ENCODE assay signal across 8 cellular contexts in genomic region chr10:80078448-80079311, GRCh38. TPM values are rescaled to one million over a fixed set of nuclear protein-coding genes. Genes with fewer than 3 reads are reported as not detected.
A peak's percentile ranks its signal among the peaks of the same experiment; 100 is the strongest.
DNase-seq lines count a peak whose midpoint lies in the region; ATAC-seq and TF ChIP-seq lines count a peak whose summit lies in the region.

A gene with protein sequence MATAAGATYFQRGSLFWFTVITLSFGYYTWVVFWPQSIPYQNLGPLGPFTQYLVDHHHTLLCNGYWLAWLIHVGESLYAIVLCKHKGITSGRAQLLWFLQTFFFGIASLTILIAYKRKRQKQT (plus strand): TSS chr10:80078665. CDS start chr10:80078700, 35 bp downstream.

- POLR2A ChIA-PET in CD8-positive, alpha-beta memory T cell (lab: Charles Lee): no interaction called here

- H3K4ac ChIP-seq in mesenchymal stem cell (ENCODE audit: low read depth in 1 of 2, low read length in 2 of 2): peak within 1 kb of the TSS; percentile 24 to 96

- peak within 1 kb of the TSS; percentile 81 for H3K4me2 ChIP-seq in mesenchymal stem cell (ENCODE audit: low read length, poor library complexity, severe bottlenecking)

- no peaks in the 10 kb centered on the region for H3K9me3 ChIP-seq in CD8-positive, alpha-beta memory T cell (ENCODE audit: low read length)
- H3K9me3 ChIP-seq in mesenchymal stem cell (ENCODE audit: control insufficient read depth, low read length): no peaks in the 10 kb centered on the region

- peak within 1 kb of the TSS; percentile 89 to 98 (median 95) for H3K4me3 Mint-ChIP-seq in CD8-positive, alpha-beta memory T cell
- peak within 1 kb of the TSS; percentile 78 to 93 for H3K4me3 Mint-ChIP-seq in effector memory CD8-positive, alpha-beta T cell

- H3K14ac ChIP-seq in mesenchymal stem cell (ENCODE audit: low read length in 2 of 2): peak within 1 kb of the TSS in 1 of 2 experiments; percentile 98

- H3K27me3 ChIP-seq in CD8-positive, alpha-beta memory T cell (ENCODE audit: insufficient read depth, low read length, poor library complexity, severe bottlenecking): no peaks in the 10 kb centered on the region
- no peaks in the 10 kb centered on the region for H3K27me3 ChIP-seq in HL-60 (ENCODE audit: insufficient read depth, poor library complexity, severe bottlenecking)
- no peaks in the 10 kb centered on the region for H3K27me3 ChIP-seq in mesenchymal stem cell (ENCODE audit: control insufficient read depth in 1 of 2, insufficient read depth in 1 of 2, low read length in 2 of 2)

- peak within 1 kb of the TSS; percentile 98 for H4K8ac ChIP-seq in mesenchymal stem cell (ENCODE audit: low read length)

- H3K27me3 Mint-ChIP-seq in CD8-positive, alpha-beta memory T cell: no peaks in the 10 kb centered on the region
- H3K27me3 Mint-ChIP-seq in effector memory CD8-positive, alpha-beta T cell: no peaks in the 10 kb centered on the region

- H3K27ac Mint-ChIP-seq in CD8-positive, alpha-beta memory T cell: peak within 1 kb of the TSS; percentile 79 to 99 (median 97)
- peak within 1 kb of the TSS; percentile 87 to 97 for H3K27ac Mint-ChIP-seq in effector memory CD8-positive, alpha-beta T cell

- peaks cover 0 to 23% (median 5%) of the 10 kb centered on the region in 3 donors for H3K36me3 Mint-ChIP-seq in CD8-positive, alpha-beta memory T cell
- peaks cover 20% of the 10 kb centered on the region for H3K36me3 Mint-ChIP-seq in effector memory CD8-positive, alpha-beta T cell (ENCODE audit: insufficient read depth)

- WGBS in mesenchymal stem cell: under 1% methylated on average over 56 of the region's 64 CpGs

- peak within 1 kb of the TSS; percentile 39 for H2BK15ac ChIP-seq in mesenchymal stem cell (ENCODE audit: low read depth, poor library complexity, severe bottlenecking)

- H3K9me3 Mint-ChIP-seq in CD8-positive, alpha-beta memory T cell: no peaks in the 10 kb centered on the region
- H3K9me3 Mint-ChIP-seq in effector memory CD8-positive, alpha-beta T cell: no peaks in the 10 kb centered on the region

- H2AK5ac ChIP-seq in mesenchymal stem cell (ENCODE audit: low read length, severe bottlenecking): no peak within 1 kb of the TSS

- H3K4me1 ChIP-seq in CD8-positive, alpha-beta memory T cell (ENCODE audit: insufficient read depth, low read length): peaks cover 5% of the 10 kb centered on the region
- peaks cover 10% of the 10 kb centered on the region for H3K4me1 ChIP-seq in mesenchymal stem cell (ENCODE audit: control insufficient read depth, insufficient read depth, low read depth, low read length)

- H3K4me3 ChIP-seq in CD8-positive, alpha-beta memory T cell (ENCODE audit: low read length): peak within 1 kb of the TSS; percentile 89
- H3K4me3 ChIP-seq in HL-60 (replicated peaks; ENCODE audit: insufficient read depth, low read length) (peak within 1 kb of the TSS; percentile 96), mesenchymal stem cell (ENCODE audit: insufficient read depth in 1 of 2, low read depth in 1 of 2, low read length in 2 of 2) (peak within 1 kb of the TSS; percentile 75 to 92)

- H2BK5ac ChIP-seq in mesenchymal stem cell (ENCODE audit: low read depth, low read length, poor library complexity, severe bottlenecking): no peak within 1 kb of the TSS

- peak within 1 kb of the TSS; percentile 93 for H3K27ac ChIP-seq in CD8-positive, alpha-beta memory T cell (ENCODE audit: low read depth, low read length)
- peak within 1 kb of the TSS; percentile 87 for H3K27ac ChIP-seq in HL-60 (replicated peaks)
- H3K27ac ChIP-seq in mesenchymal stem cell (ENCODE audit: low read length, poor library complexity, severe bottlenecking): peak within 1 kb of the TSS; percentile 81

- peak; percentile 88 for ATAC-seq in GM19463 (IDR thresholded peaks at IDR 0.05; ENCODE audit: unreplicated experiment)
- peak; percentile 86 for ATAC-seq in effector memory CD8-positive, alpha-beta T cell (replicated peaks)

- peak; percentile 72 to 92 (median 78) for DNase-seq in CD8-positive, alpha-beta memory T cell
- peak; percentile 62 to 93 for DNase-seq in HL-60 (ENCODE audit: low read depth in 1 of 2, low spot score in 1 of 2)
- peak; percentile 90 for DNase-seq in NOMO-1 treated with DMSO at 0.1 percent for 48 hours (lab: John Stamatoyannopoulos, UW; ENCODE audit: unreplicated experiment)
- DNase-seq in activated CD8-positive, alpha-beta memory T cell treated with anti-CD3 and anti-CD28 coated beads for 4 hours (ENCODE audit: low read depth in 2 of 2): peak; percentile 71 to 77
- DNase-seq in effector memory CD8-positive, alpha-beta T cell: peak; percentile 80 to 83 (median 81)
- DNase-seq in mesenchymal stem cell: peak; percentile 93
- DNase-seq in stimulated activated CD8-positive, alpha-beta memory T cell treated with anti-CD3 and anti-CD28 coated beads, Interleukin-12 subunit alpha, Interleukin-12 subunit beta, amount 100 ng/mL, for 24 hours (ENCODE audit: extremely low read depth): peak; percentile 77

- H3K9ac ChIP-seq in mesenchymal stem cell (ENCODE audit: low read length): peak within 1 kb of the TSS; percentile 94

- peak within 1 kb of the TSS; percentile 91 for H2BK120ac ChIP-seq in mesenchymal stem cell (ENCODE audit: low read depth, low read length)

- H2AFZ ChIP-seq in mesenchymal stem cell (ENCODE audit: low read depth, low read length): peak within 1 kb of the TSS; percentile 72

- H2BK12ac ChIP-seq in mesenchymal stem cell (ENCODE audit: low read length in 2 of 2): peak within 1 kb of the TSS in 1 of 2 experiments; percentile 80

- peak within 1 kb of the TSS in 1 of 2 experiments; percentile 77 for H3K23ac ChIP-seq in mesenchymal stem cell (ENCODE audit: low read length in 2 of 2)

- H3K4me1 Mint-ChIP-seq in CD8-positive, alpha-beta memory T cell: peaks cover 18 to 24% (median 20%) of the 10 kb centered on the region in 3 donors
- H3K4me1 Mint-ChIP-seq in effector memory CD8-positive, alpha-beta T cell (ENCODE audit: low read depth in 2 of 2): peaks cover 10 to 14% of the 10 kb centered on the region in 2 donors

- H3K79me1 ChIP-seq in mesenchymal stem cell (replicated peaks; ENCODE audit: low read length, poor library complexity, severe bottlenecking): peaks cover 4% of the 10 kb centered on the region

- H3K36me3 ChIP-seq in CD8-positive, alpha-beta memory T cell (ENCODE audit: insufficient read depth, low read length): no peaks in the 10 kb centered on the region
- peaks cover 0 to 14% of the 10 kb centered on the region in 2 experiments for H3K36me3 ChIP-seq in mesenchymal stem cell (ENCODE audit: control insufficient read depth in 1 of 2, insufficient read depth in 2 of 2, low read depth in 1 of 2, low read length in 2 of 2)

- peak within 1 kb of the TSS; percentile 68 to 100 for H3K18ac ChIP-seq in mesenchymal stem cell (ENCODE audit: low read depth in 1 of 2, low read length in 2 of 2)

- H4K91ac ChIP-seq in mesenchymal stem cell (ENCODE audit: low read length): peak within 1 kb of the TSS; percentile 29

- TF ChIP-seq CTCF in HL-60 (IDR thresholded peaks at IDR 0.05; ENCODE audit: insufficient read depth, low read length): no peak

- CTCF ChIA-PET in CD8-positive, alpha-beta memory T cell (lab: Charles Lee): interaction anchor here (1.1 to 1.4 kb wide), 5 partner anchors 17 to 113 kb away, joined by 3 to 5 read pairs (median 3); no protein-coding TSS in a partner anchor

RNA-seq across cellular contexts. Expression of the gene that starts here (rescaled TPM):
- 10 to 100 TPM; 10.1 to 11.8 TPM for total RNA-seq in CD8-positive, alpha-beta memory T cell
- polyA plus RNA-seq in CD8-positive, alpha-beta memory T cell: 30.8 TPM
- polyA plus RNA-seq in mesenchymal stem cell (2013, experiment 1 of 2): 13.6 TPM
- 13.5 TPM for polyA plus RNA-seq in mesenchymal stem cell (2013, experiment 2 of 2)

Comparison
In these comparisons a context has a peak if more than half of its experiments do, and no peak if none do; other contexts are left out.
1. Peak in every context shown above with its lines: DNase-seq, ATAC-seq, H3K4me3 ChIP-seq and H3K27ac ChIP-seq.